ENCODE assay signal across 1 cellular context in the genomic region with DNA sequence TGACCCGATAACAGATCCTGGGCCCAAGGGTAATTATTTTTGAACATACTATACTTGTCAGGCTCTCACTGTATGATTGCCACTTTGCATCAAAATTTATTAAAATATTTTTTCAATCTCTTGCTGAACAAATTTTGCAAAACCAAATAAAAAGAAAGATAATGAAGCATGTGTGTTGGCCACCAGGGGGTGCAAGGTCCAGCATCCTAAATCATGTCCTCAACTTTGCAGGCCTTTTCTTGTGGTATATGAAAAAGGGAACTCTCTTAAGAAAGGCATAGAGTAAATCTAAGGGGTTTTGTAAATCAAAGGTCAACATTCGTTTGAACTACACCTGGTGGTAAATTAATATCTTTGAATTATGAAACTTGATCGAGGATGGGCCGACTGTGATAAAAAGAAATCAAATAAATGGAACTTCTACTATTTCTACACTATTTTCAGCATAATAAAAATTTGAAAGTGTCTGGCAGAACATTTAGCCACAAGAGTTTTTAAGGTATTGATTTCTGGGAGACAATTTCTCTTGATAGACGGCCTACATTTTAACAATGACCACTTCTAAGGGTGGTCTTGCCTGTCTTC.
TF ChIP-seq lines count a peak whose summit lies in the region.

No MANE protein-coding gene starts in this region.

TF ChIP-seq in IMR-90, 13 proteins besides CTCF, POLR2A, EP300 and RAD21 (continued from another document):
- TF ChIP-seq MXI1 (IDR thresholded peaks at IDR 0.05; ENCODE audit: borderline replicate concordance, low read depth, low read length): no peak
- no peak for TF ChIP-seq FOS (IDR thresholded peaks at IDR 0.05; ENCODE audit: low read depth, low read length)
- TF ChIP-seq MAFK (IDR thresholded peaks at IDR 0.05; ENCODE audit: low read depth, low read length): no peak
- TF ChIP-seq CEBPB (IDR thresholded peaks at IDR 0.05; ENCODE audit: low read depth, low read length): no peak
- TF ChIP-seq, protein P1, sequence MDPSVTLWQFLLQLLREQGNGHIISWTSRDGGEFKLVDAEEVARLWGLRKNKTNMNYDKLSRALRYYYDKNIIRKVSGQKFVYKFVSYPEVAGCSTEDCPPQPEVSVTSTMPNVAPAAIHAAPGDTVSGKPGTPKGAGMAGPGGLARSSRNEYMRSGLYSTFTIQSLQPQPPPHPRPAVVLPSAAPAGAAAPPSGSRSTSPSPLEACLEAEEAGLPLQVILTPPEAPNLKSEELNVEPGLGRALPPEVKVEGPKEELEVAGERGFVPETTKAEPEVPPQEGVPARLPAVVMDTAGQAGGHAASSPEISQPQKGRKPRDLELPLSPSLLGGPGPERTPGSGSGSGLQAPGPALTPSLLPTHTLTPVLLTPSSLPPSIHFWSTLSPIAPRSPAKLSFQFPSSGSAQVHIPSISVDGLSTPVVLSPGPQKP (IDR thresholded peaks at IDR 0.05; ENCODE audit: borderline replicate concordance, low read depth, low read length): no peak
- TF ChIP-seq RCOR1 (IDR thresholded peaks at IDR 0.05; ENCODE audit: insufficient replicate concordance, low read length): no peak
